Comparison of ENCODE assay signal across 1 cellular context in the genomic region with DNA sequence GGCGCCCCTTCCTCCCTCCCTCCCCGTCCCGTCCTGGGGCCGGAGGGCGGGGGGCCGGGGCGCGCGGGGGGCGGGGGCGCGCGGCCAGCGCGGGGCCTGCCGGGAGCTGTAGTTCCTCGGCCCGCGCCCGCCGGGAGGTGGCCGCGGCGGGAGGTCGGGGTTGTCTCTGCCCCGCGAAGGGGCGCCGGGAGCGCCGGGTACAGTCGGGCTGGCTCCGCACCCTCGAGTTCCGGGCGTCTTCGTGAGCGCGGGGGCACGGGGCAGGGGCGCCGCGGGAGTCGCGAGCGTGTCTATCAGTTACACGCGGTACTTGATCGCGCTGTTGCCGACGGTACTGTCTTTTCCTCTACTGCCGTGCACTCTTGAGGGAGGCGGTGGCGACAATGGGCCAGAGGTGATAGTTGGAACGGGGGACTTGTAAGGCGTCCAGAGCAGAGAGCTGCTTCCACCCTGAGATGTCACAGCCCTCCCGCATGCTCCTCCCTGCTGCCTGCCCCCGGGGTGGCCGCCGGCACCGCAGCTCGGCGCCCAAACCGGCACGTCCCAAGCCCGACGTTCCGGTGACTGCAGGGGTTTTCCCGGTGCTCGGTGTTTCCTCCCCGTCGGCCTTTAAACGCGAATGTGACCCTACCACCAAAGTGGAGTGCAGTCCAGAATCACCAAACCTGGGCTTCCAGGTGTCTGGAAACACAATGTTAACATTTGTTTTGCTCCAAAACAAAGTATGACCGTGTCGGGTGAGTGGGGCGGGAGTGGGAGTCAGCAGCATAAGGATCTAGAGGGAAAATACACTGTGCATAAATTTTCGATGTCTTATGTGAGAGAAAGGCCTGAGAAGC.
TF ChIP-seq lines count a peak whose summit lies in the region.

A gene (minus strand): TSS at position 48 of the 839 bp plus-strand sequence. CDS start 8,309 bp downstream, outside the sequence.

TF ChIP-seq in HepG2, 621 proteins besides CTCF, POLR2A, EP300 and RAD21 (continued from another document and continues in another):
- TF ChIP-seq, protein P1, sequence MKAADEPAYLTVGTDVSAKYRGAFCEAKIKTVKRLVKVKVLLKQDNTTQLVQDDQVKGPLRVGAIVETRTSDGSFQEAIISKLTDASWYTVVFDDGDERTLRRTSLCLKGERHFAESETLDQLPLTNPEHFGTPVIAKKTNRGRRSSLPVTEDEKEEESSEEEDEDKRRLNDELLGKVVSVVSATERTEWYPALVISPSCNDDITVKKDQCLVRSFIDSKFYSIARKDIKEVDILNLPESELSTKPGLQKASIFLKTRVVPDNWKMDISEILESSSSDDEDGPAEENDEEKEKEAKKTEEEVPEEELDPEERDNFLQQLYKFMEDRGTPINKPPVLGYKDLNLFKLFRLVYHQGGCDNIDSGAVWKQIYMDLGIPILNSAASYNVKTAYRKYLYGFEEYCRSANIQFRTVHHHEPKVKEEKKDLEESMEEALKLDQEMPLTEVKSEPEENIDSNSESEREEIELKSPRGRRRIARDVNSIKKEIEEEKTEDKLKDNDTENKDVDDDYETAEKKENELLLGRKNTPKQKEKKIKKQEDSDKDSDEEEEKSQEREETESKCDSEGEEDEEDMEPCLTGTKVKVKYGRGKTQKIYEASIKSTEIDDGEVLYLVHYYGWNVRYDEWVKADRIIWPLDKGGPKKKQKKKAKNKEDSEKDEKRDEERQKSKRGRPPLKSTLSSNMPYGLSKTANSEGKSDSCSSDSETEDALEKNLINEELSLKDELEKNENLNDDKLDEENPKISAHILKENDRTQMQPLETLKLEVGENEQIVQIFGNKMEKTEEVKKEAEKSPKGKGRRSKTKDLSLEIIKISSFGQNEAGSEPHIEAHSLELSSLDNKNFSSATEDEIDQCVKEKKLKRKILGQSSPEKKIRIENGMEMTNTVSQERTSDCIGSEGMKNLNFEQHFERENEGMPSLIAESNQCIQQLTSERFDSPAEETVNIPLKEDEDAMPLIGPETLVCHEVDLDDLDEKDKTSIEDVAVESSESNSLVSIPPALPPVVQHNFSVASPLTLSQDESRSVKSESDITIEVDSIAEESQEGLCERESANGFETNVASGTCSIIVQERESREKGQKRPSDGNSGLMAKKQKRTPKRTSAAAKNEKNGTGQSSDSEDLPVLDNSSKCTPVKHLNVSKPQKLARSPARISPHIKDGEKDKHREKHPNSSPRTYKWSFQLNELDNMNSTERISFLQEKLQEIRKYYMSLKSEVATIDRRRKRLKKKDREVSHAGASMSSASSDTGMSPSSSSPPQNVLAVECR (CRISPR knock-in tag; IDR thresholded peaks at IDR 0.05; ENCODE audit: borderline replicate concordance) = peak; percentile 73
- TF ChIP-seq FOXK2 (IDR thresholded peaks at IDR 0.05) (no peak), ZNF143 (CRISPR knock-in tag; IDR thresholded peaks at IDR 0.05) (peak; percentile 86), ZNF501 (CRISPR knock-in tag; IDR thresholded peaks at IDR 0.05) (peak; percentile 19; the same call in 1 of the 2 replicates), WIZ (CRISPR knock-in tag; IDR thresholded peaks at IDR 0.05) (peak; percentile 57; the same call in 1 of the 2 replicates), SSRP1 (CRISPR knock-in tag; IDR thresholded peaks at IDR 0.05) (no peak), ZMAT3 (CRISPR knock-in tag; conservative IDR thresholded peaks at IDR 0.05) (no peak), ZNF33A (CRISPR knock-in tag; IDR thresholded peaks at IDR 0.05; ENCODE audit: borderline replicate concordance) (no peak), ZNF30 (CRISPR knock-in tag; IDR thresholded peaks at IDR 0.05) (0 out of 2 replicates have a peak, but pooled peaks have one; percentile 53), PAX8 (CRISPR knock-in tag; IDR thresholded peaks at IDR 0.05; ENCODE audit: borderline replicate concordance) (peak; percentile 49; the same call in 1 of the 2 replicates), RBAK (CRISPR knock-in tag; IDR thresholded peaks at IDR 0.05) (no peak), FOXA1 (IDR thresholded peaks at IDR 0.05) (no peak), FOXA1 (CRISPR knock-in tag; IDR thresholded peaks at IDR 0.05) (no peak), NFYB (CRISPR knock-in tag; IDR thresholded peaks at IDR 0.05) (no peak), PCBP1 (IDR thresholded peaks at IDR 0.05; ENCODE audit: borderline replicate concordance, low read depth, low read length) (0 out of 2 replicates have a peak, but pooled peaks have one; percentile 52), GZF1 (CRISPR knock-in tag; IDR thresholded peaks at IDR 0.05) (0 out of 2 replicates have a peak, but pooled peaks have one; percentile 46), ZNF749 (CRISPR knock-in tag; IDR thresholded peaks at IDR 0.05; ENCODE audit: borderline replicate concordance) (no peak), CHCHD3 (CRISPR knock-in tag; IDR thresholded peaks at IDR 0.05) (no peak; the same call in none of the 2 replicates), NFRKB (IDR thresholded peaks at IDR 0.05) (no peak), ZSCAN29 (CRISPR knock-in tag; conservative IDR thresholded peaks at IDR 0.05) (no peak), ONECUT2 (CRISPR knock-in tag; IDR thresholded peaks at IDR 0.05) (no peak), RXRB (CRISPR knock-in tag; IDR thresholded peaks at IDR 0.05; ENCODE audit: borderline replicate concordance) (no peak), HNF4G (IDR thresholded peaks at IDR 0.05; ENCODE audit: borderline replicate concordance, low read depth, low read length) (no peak), HNF4G (CRISPR knock-in tag; IDR thresholded peaks at IDR 0.05; ENCODE audit: borderline replicate concordance, low read depth) (peak; percentile 27; the same call in 1 of the 2 replicates), ZFAT (CRISPR knock-in tag; conservative IDR thresholded peaks at IDR 0.05) (no peak), CBX2 (IDR thresholded peaks at IDR 0.05; ENCODE audit: low read depth, low read length) (0 out of 2 replicates have a peak, but pooled peaks have one; percentile 48), CBX2 (CRISPR knock-in tag; IDR thresholded peaks at IDR 0.05; ENCODE audit: low read depth) (peak; percentile 99), ZNF567 (CRISPR knock-in tag; IDR thresholded peaks at IDR 0.05; ENCODE audit: borderline replicate concordance) (no peak; the same call in 1 of the 2 replicates), RBM39 (IDR thresholded peaks at IDR 0.05; ENCODE audit: low read depth, low read length, poor library complexity, severe bottlenecking) (peak; percentile 42), ZNF180 (CRISPR knock-in tag; IDR thresholded peaks at IDR 0.05; ENCODE audit: borderline replicate concordance, low read depth) (no peak), ZSCAN25 (CRISPR knock-in tag; IDR thresholded peaks at IDR 0.05) (peak; percentile 4; the same call in 1 of the 2 replicates), ZNF563 (CRISPR knock-in tag; IDR thresholded peaks at IDR 0.05) (peak; percentile 91), XBP1 (CRISPR knock-in tag; IDR thresholded peaks at IDR 0.05) (no peak), ZMYM4 (CRISPR knock-in tag; IDR thresholded peaks at IDR 0.05) (peak; percentile 57; the same call in 1 of the 2 replicates), SMAD1 (CRISPR knock-in tag; IDR thresholded peaks at IDR 0.05; ENCODE audit: borderline replicate concordance, low read depth) (peak; percentile 61), MEIS1 (CRISPR knock-in tag; IDR thresholded peaks at IDR 0.05; ENCODE audit: borderline replicate concordance) (no peak)
- TF ChIP-seq, protein P2, sequence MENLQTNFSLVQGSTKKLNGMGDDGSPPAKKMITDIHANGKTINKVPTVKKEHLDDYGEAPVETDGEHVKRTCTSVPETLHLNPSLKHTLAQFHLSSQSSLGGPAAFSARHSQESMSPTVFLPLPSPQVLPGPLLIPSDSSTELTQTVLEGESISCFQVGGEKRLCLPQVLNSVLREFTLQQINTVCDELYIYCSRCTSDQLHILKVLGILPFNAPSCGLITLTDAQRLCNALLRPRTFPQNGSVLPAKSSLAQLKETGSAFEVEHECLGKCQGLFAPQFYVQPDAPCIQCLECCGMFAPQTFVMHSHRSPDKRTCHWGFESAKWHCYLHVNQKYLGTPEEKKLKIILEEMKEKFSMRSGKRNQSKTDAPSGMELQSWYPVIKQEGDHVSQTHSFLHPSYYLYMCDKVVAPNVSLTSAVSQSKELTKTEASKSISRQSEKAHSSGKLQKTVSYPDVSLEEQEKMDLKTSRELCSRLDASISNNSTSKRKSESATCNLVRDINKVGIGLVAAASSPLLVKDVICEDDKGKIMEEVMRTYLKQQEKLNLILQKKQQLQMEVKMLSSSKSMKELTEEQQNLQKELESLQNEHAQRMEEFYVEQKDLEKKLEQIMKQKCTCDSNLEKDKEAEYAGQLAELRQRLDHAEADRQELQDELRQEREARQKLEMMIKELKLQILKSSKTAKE (CRISPR knock-in tag; IDR thresholded peaks at IDR 0.05; ENCODE audit: borderline replicate concordance) = no peak
- TF ChIP-seq, protein P3, sequence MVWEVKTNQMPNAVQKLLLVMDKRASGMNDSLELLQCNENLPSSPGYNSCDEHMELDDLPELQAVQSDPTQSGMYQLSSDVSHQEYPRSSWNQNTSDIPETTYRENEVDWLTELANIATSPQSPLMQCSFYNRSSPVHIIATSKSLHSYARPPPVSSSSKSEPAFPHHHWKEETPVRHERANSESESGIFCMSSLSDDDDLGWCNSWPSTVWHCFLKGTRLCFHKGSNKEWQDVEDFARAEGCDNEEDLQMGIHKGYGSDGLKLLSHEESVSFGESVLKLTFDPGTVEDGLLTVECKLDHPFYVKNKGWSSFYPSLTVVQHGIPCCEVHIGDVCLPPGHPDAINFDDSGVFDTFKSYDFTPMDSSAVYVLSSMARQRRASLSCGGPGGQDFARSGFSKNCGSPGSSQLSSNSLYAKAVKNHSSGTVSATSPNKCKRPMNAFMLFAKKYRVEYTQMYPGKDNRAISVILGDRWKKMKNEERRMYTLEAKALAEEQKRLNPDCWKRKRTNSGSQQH (CRISPR knock-in tag; IDR thresholded peaks at IDR 0.05; ENCODE audit: low read depth) = no peak
- TF ChIP-seq, protein P4, sequence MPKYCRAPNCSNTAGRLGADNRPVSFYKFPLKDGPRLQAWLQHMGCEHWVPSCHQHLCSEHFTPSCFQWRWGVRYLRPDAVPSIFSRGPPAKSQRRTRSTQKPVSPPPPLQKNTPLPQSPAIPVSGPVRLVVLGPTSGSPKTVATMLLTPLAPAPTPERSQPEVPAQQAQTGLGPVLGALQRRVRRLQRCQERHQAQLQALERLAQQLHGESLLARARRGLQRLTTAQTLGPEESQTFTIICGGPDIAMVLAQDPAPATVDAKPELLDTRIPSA (CRISPR knock-in tag; IDR thresholded peaks at IDR 0.05; ENCODE audit: borderline replicate concordance) = 0 out of 2 replicates have a peak, but pooled peaks have one; percentile 44
- TF ChIP-seq, protein P5, sequence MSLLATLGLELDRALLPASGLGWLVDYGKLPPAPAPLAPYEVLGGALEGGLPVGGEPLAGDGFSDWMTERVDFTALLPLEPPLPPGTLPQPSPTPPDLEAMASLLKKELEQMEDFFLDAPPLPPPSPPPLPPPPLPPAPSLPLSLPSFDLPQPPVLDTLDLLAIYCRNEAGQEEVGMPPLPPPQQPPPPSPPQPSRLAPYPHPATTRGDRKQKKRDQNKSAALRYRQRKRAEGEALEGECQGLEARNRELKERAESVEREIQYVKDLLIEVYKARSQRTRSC (CRISPR knock-in tag; IDR thresholded peaks at IDR 0.05; ENCODE audit: low read depth) = no peak
- TF ChIP-seq, protein P6, sequence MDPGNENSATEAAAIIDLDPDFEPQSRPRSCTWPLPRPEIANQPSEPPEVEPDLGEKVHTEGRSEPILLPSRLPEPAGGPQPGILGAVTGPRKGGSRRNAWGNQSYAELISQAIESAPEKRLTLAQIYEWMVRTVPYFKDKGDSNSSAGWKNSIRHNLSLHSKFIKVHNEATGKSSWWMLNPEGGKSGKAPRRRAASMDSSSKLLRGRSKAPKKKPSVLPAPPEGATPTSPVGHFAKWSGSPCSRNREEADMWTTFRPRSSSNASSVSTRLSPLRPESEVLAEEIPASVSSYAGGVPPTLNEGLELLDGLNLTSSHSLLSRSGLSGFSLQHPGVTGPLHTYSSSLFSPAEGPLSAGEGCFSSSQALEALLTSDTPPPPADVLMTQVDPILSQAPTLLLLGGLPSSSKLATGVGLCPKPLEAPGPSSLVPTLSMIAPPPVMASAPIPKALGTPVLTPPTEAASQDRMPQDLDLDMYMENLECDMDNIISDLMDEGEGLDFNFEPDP (CRISPR knock-in tag; conservative IDR thresholded peaks at IDR 0.05) = 0 out of 2 replicates have a peak, but pooled peaks have one; percentile 85
- TF ChIP-seq, protein P7, sequence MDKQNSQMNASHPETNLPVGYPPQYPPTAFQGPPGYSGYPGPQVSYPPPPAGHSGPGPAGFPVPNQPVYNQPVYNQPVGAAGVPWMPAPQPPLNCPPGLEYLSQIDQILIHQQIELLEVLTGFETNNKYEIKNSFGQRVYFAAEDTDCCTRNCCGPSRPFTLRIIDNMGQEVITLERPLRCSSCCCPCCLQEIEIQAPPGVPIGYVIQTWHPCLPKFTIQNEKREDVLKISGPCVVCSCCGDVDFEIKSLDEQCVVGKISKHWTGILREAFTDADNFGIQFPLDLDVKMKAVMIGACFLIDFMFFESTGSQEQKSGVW (CRISPR knock-in tag; IDR thresholded peaks at IDR 0.05; ENCODE audit: borderline replicate concordance) = 0 out of 2 replicates have a peak, but pooled peaks have one; percentile 19
- TF ChIP-seq, protein P8, sequence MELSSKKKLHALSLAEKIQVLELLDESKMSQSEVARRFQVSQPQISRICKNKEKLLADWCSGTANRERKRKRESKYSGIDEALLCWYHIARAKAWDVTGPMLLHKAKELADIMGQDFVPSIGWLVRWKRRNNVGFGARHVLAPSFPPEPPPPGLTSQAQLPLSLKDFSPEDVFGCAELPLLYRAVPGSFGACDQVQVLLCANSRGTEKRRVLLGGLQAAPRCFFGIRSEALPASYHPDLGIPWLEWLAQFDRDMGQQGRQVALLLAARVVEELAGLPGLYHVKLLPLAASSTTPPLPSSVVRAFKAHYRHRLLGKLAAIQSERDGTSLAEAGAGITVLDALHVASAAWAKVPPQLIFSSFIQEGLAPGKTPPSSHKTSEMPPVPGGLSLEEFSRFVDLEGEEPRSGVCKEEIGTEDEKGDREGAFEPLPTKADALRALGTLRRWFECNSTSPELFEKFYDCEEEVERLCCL (CRISPR knock-in tag; IDR thresholded peaks at IDR 0.05; ENCODE audit: borderline replicate concordance) = no peak
- TF ChIP-seq, protein P9, sequence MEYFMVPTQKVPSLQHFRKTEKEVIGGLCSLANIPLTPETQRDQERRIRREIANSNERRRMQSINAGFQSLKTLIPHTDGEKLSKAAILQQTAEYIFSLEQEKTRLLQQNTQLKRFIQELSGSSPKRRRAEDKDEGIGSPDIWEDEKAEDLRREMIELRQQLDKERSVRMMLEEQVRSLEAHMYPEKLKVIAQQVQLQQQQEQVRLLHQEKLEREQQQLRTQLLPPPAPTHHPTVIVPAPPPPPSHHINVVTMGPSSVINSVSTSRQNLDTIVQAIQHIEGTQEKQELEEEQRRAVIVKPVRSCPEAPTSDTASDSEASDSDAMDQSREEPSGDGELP (IDR thresholded peaks at IDR 0.05; ENCODE audit: borderline replicate concordance, low read depth) = no peak
